Comparison of ENCODE assay signal across 4 cellular contexts in genomic region chr7:84362828-84363227, GRCh38.
TF ChIP-seq lines count a peak whose summit lies in the region.

No MANE protein-coding gene starts in this region.

TF ChIP-seq in SK-N-SH treated with all-trans-retinoic acid at 6 μM for 48 hours, 23 proteins besides CTCF, POLR2A, EP300 and RAD21 (continues in another document):
- TF ChIP-seq POU6F1 (CRISPR knock-in tag; IDR thresholded peaks at IDR 0.05; ENCODE audit: borderline replicate concordance, low read depth) (no peak), TSHZ2 (CRISPR knock-in tag; IDR thresholded peaks at IDR 0.05) (no peak), ARNTL (CRISPR knock-in tag; IDR thresholded peaks at IDR 0.05; ENCODE audit: borderline replicate concordance, low read depth) (no peak), OSR1 (CRISPR knock-in tag; IDR thresholded peaks at IDR 0.05) (no peak), TOX (CRISPR knock-in tag; IDR thresholded peaks at IDR 0.05; ENCODE audit: borderline replicate concordance) (no peak)

TF ChIP-seq in SK-N-SH, 30 proteins besides CTCF, POLR2A, EP300 and RAD21:
- TF ChIP-seq NRF1 (IDR thresholded peaks at IDR 0.05; ENCODE audit: low read depth, low read length) (no peak), USF1 (IDR thresholded peaks at IDR 0.05; ENCODE audit: borderline replicate concordance, low read depth) (no peak), PBX3 (IDR thresholded peaks at IDR 0.05) (no peak)
TF ChIP-seq in SK-N-SH: peak in this region for 0.

TF ChIP-seq in GM12878, 131 proteins besides CTCF, POLR2A, EP300 and RAD21:
- TF ChIP-seq MLLT1 (IDR thresholded peaks at IDR 0.05) (no peak), TAF1 (IDR thresholded peaks at IDR 0.05; ENCODE audit: borderline replicate concordance, low read depth, low read length) (no peak), EED (IDR thresholded peaks at IDR 0.05; ENCODE audit: low read depth) (no peak), SREBF1 (IDR thresholded peaks at IDR 0.05; ENCODE audit: low read length) (no peak), ZNF592 (IDR thresholded peaks at IDR 0.05) (no peak), SIN3A (IDR thresholded peaks at IDR 0.05; ENCODE audit: low read depth, low read length) (no peak), GABPA (IDR thresholded peaks at IDR 0.05; ENCODE audit: low read depth) (no peak), ZNF622 (IDR thresholded peaks at IDR 0.05) (no peak), CBFB (IDR thresholded peaks at IDR 0.05; ENCODE audit: low read depth) (no peak), CREM (IDR thresholded peaks at IDR 0.05; ENCODE audit: low read depth) (no peak), CBX3 (IDR thresholded peaks at IDR 0.05; ENCODE audit: borderline replicate concordance, low read depth) (no peak), RELA (IDR thresholded peaks at IDR 0.05; ENCODE audit: borderline replicate concordance, partially characterized antibody) (no peak)

TF ChIP-seq in HepG2, 621 proteins besides CTCF, POLR2A, EP300 and RAD21:
- TF ChIP-seq POGK (CRISPR knock-in tag; conservative IDR thresholded peaks at IDR 0.05) (no peak), ZNF552 (CRISPR knock-in tag; IDR thresholded peaks at IDR 0.05; ENCODE audit: borderline replicate concordance) (no peak), THAP9 (CRISPR knock-in tag; IDR thresholded peaks at IDR 0.05; ENCODE audit: borderline replicate concordance) (no peak), ZBTB46 (CRISPR knock-in tag; IDR thresholded peaks at IDR 0.05; ENCODE audit: borderline replicate concordance) (no peak), HES4 (CRISPR knock-in tag; IDR thresholded peaks at IDR 0.05; ENCODE audit: borderline replicate concordance) (no peak), NFATC3 (CRISPR knock-in tag; IDR thresholded peaks at IDR 0.05) (no peak), TMF1 (CRISPR knock-in tag; IDR thresholded peaks at IDR 0.05; ENCODE audit: low read depth) (no peak), ZFX (CRISPR knock-in tag; IDR thresholded peaks at IDR 0.05; ENCODE audit: low read depth) (no peak), SNAPC4 (CRISPR knock-in tag; IDR thresholded peaks at IDR 0.05) (no peak), SMAD9 (CRISPR knock-in tag; IDR thresholded peaks at IDR 0.05) (no peak)
TF ChIP-seq in HepG2: peak in this region for 0.
